In genomic region chr9:121121582-121122087, GRCh38 we compare ENCODE assay signal across 8 cellular contexts. TPM values are rescaled to one million over a fixed set of nuclear protein-coding genes. Genes with fewer than 3 reads are reported as not detected.
DNase-seq lines count a peak whose midpoint lies in the region; TF ChIP-seq lines count a peak whose summit lies in the region.

No MANE protein-coding gene starts in this region.

- peaks cover 2% of the 10 kb centered on the region for H3K27me3 Mint-ChIP-seq in HFFc6 (ENCODE audit: insufficient read depth)

- H3K9me3 Mint-ChIP-seq in HFFc6: no peaks in the 10 kb centered on the region

- peaks cover 10% of the 10 kb centered on the region for H3K4me1 ChIP-seq in hepatocyte (ENCODE audit: insufficient read depth)

- WGBS in hepatocyte (ENCODE audit: low lambda C conversion rate, missing lambda C conversion rate): 3% methylated on average over 17 of the region's 17 CpGs

- H3K4me3 Mint-ChIP-seq in HFFc6: peak overlapping the region; percentile 90

- peak overlapping the region; percentile 41 for H3K27ac ChIP-seq in hepatocyte

- H2AFZ ChIP-seq in hepatocyte: peak overlapping the region; percentile 72

- H3K36me3 Mint-ChIP-seq in HFFc6 (ENCODE audit: low read depth): peaks cover under 1% of the 10 kb centered on the region; the same call in 1 of the 2 replicates

- H3K9me2 ChIP-seq in hepatocyte (replicated peaks; ENCODE audit: insufficient read depth): no peaks in the 10 kb centered on the region

- peak overlapping the region; percentile 21 for H3K4me3 ChIP-seq in hepatocyte

- H4K20me1 ChIP-seq in hepatocyte (ENCODE audit: insufficient read depth, poor library complexity, severe bottlenecking): no peaks in the 10 kb centered on the region

- H3K27ac Mint-ChIP-seq in HFFc6: peak overlapping the region; percentile 84

- H3K36me3 ChIP-seq in hepatocyte (replicated peaks; ENCODE audit: insufficient read depth, low read depth): no peaks in the 10 kb centered on the region

- H3K4me2 ChIP-seq in hepatocyte: peak overlapping the region; percentile 75

- H3K9me3 ChIP-seq in hepatocyte (ENCODE audit: low read depth): no peaks in the 10 kb centered on the region

- DNase-seq in GM10266 (ENCODE audit: extremely low spot score): peak; percentile 82
- peak; percentile 96 for DNase-seq in HFFc6
- peak; percentile 97 for DNase-seq in NAMALWA (ENCODE audit: low spot score)
- peak; percentile 93 for DNase-seq in T-helper 22 cell (ENCODE audit: low read depth)
- peak; percentile 98 for DNase-seq in astrocyte of the hippocampus (ENCODE audit: low read depth, low spot score)
- peak; percentile 97 for DNase-seq in hepatocyte (ENCODE audit: low spot score)
- peak; percentile 86 for DNase-seq in retina
- no peak for DNase-seq in NCI-H345 treated with DMSO at 0.1 percent for 48 hours (lab: John Stamatoyannopoulos, UW; ENCODE audit: unreplicated experiment)

- no peaks in the 10 kb centered on the region for H3K27me3 ChIP-seq in hepatocyte

- H3K4me1 Mint-ChIP-seq in HFFc6 (ENCODE audit: low read depth): peaks cover 29% of the 10 kb centered on the region

- H3K79me2 ChIP-seq in hepatocyte: peaks cover 5% of the 10 kb centered on the region

- TF ChIP-seq CTCF in GM10266 (IDR thresholded peaks at IDR 0.05; ENCODE audit: control insufficient read depth, insufficient read depth, low read depth, missing control alignments): peak; percentile 7
- peak; percentile 58 for TF ChIP-seq CTCF in HFFc6 (IDR thresholded peaks at IDR 0.05)
- peak; percentile 7 for TF ChIP-seq CTCF in hepatocyte (IDR thresholded peaks at IDR 0.05; ENCODE audit: poor library complexity)

RNA-seq across cellular contexts. Expression of gene CNTRL, which starts 46.9 kb away (rescaled TPM):
- total RNA-seq in HFFc6 (2021; fragmentation: NEBNext Ultra II Directional; extraction: Animal tissue kit (Norgen Biotek cat#: 25700)): 10 to 100 TPM in 2 of 6 experiments, 1 to 10 TPM in 4; 3.8 to 10.4 (median 8.8) TPM
- total RNA-seq in hepatocyte: 7.9 and 10.8 TPM in 2 replicates
- polyA plus RNA-seq in hepatocyte: 3.4 and 4.3 TPM in 2 replicates

Comparison
In these comparisons a context has a peak if more than half of its experiments do, and no peak if none do; other contexts are left out.
1. CTCF ChIP-seq: peak in every context shown above with its lines; median percentile 58 in HFFc6; 7 in GM10266; 7 in hepatocyte.